ENCODE assay signal across 1 cellular context in the genomic region with DNA sequence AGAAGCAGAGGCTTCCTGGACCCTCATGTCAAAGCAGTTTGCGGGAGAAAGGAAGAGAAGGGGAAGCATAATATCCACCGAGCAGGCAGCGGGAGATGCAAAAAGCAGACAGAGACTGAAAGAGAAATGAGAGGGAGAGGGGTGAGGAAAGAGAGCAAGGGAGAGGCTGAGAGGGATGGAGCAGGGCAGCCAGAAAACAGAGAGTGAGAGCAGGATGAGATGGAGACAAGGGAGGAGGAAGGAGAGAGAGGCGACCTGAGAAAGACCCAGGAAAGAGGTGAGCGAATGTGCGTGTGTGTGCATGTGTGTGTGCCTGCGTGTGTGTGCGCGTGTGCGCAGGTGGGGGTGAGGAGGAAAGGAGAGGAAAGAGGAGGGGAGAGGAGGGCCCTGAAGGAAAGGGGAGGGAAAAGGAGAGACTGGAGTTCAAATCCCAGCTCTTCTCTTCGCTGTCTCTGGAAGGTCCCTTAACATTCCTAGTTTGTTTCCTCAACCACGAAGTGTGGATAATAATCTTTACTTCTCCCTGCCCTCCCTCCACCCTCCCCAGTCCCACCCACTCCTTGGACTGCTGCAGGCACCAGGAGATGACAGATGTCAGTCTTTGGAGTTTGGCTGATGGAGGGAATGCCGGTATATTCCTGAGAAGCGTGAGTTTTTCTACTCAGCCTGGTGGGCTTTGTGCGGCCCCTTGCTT.
A peak's percentile ranks its signal among the peaks of the same experiment; 100 is the strongest.
TF ChIP-seq lines count a peak whose summit lies in the region.

No MANE protein-coding gene starts in this region.

TF ChIP-seq in GM12878, 131 proteins besides CTCF, POLR2A, EP300 and RAD21 (continued from another document):
- TF ChIP-seq, protein P1, sequence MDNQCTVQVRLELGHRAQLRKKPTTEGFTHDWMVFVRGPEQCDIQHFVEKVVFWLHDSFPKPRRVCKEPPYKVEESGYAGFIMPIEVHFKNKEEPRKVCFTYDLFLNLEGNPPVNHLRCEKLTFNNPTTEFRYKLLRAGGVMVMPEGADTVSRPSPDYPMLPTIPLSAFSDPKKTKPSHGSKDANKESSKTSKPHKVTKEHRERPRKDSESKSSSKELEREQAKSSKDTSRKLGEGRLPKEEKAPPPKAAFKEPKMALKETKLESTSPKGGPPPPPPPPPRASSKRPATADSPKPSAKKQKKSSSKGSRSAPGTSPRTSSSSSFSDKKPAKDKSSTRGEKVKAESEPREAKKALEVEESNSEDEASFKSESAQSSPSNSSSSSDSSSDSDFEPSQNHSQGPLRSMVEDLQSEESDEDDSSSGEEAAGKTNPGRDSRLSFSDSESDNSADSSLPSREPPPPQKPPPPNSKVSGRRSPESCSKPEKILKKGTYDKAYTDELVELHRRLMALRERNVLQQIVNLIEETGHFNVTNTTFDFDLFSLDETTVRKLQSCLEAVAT (IDR thresholded peaks at IDR 0.05) = peak; percentile 61; the same call in 1 of the 2 replicates
- TF ChIP-seq CHD2 (IDR thresholded peaks at IDR 0.05; ENCODE audit: borderline replicate concordance, low read depth, low read length) (no peak), ZNF622 (IDR thresholded peaks at IDR 0.05) (no peak), HDGF (IDR thresholded peaks at IDR 0.05) (no peak)
- TF ChIP-seq, protein P2, sequence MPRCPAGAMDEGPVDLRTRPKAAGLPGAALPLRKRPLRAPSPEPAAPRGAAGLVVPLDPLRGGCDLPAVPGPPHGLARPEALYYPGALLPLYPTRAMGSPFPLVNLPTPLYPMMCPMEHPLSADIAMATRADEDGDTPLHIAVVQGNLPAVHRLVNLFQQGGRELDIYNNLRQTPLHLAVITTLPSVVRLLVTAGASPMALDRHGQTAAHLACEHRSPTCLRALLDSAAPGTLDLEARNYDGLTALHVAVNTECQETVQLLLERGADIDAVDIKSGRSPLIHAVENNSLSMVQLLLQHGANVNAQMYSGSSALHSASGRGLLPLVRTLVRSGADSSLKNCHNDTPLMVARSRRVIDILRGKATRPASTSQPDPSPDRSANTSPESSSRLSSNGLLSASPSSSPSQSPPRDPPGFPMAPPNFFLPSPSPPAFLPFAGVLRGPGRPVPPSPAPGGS (IDR thresholded peaks at IDR 0.05; ENCODE audit: borderline replicate concordance, insufficient read depth, low read depth, low read length, poor library complexity, severe bottlenecking) = peak; percentile 40
